12 cellular contexts compared by ENCODE assay signal in the genomic region with DNA sequence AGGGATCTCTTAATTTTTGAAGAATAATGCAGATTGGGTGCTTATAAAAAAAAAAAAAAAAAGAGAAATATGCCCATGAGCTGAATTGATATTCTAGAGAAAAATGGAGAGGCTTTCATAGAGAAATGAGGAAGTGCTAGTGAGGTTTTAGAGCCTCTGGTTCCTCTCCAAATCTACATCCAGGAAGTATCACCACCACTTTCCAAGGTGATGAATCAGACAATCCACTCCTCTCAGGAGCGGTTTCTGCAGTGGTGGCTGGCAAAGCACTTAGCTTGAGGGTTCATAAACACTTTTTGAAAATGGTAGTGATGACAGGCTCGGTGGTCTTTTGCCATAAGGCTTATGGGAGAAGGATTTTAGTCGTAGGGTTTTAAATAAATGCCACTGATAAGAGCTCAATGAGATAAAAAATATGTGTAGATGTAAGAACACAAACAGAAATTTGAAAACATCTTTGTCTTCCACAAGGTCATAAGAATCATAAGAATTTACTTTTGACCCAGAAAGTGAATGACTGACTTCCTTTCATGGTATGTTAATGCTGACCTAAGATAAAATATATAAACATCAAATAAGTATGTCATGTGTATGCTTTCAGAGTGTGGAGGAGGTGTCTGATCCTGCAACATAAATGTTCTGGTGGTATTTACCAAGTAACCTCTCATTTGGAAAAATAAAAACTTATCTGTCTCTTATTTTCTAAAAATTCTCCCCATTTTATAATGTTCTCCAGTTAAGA. TPM values are rescaled to one million over a fixed set of nuclear protein-coding genes. Genes with fewer than 3 reads are reported as not detected.
DNase-seq lines count a peak whose midpoint lies in the region; ATAC-seq and TF ChIP-seq lines count a peak whose summit lies in the region.
"Had no signal": no experiment of that assay in that cellular context is flagged by ENCODE, and none has a peak within 500 bp of the region (broad histone marks: within the 10 kb centered on the region; RNA-seq: fewer than 3 reads in every experiment).

No MANE protein-coding gene starts in this region.

- POLR2A ChIA-PET in activated CD4-positive, alpha-beta T cell treated with anti-CD3 and anti-CD28 coated beads, Interleukin-2, amount 10 ng/mL, durations not matched to agents 7 days and 5 days (lab: Charles Lee): no interaction called here

- peak; percentile 54 for DNase-seq in HPDE6-E6E7 (ENCODE audit: extremely low spot score)
- peak; percentile 33 for DNase-seq in SIG-M5 (lab: John Stamatoyannopoulos, UW)
- peak; percentile 36 for DNase-seq in fibroblast of pulmonary artery (ENCODE audit: low read depth)
- no peak for DNase-seq in DMS114 treated with DMSO at 0.1 percent for 48 hours (lab: John Stamatoyannopoulos, UW; ENCODE audit: unreplicated experiment)
- DNase-seq in activated CD4-positive, alpha-beta T cell treated with anti-CD3 and anti-CD28 coated beads, Interleukin-2, amount 10 ng/mL, durations not matched to agents 7 days and 5 days: no peak
- no peak for DNase-seq in NCI-H1930 (lab: John Stamatoyannopoulos, UW)
- DNase-seq: activated CD8-positive, alpha-beta T cell treated with anti-CD3 and anti-CD28 coated beads for 36 hours; CD4-positive, CD25-positive, alpha-beta regulatory T cell; endodermal cell had no signal

- ATAC-seq in GM18858 (IDR thresholded peaks at IDR 0.05; ENCODE audit: unreplicated experiment): no peak
- ATAC-seq: activated CD8-positive, alpha-beta T cell treated with anti-CD3 and anti-CD28 coated beads for 36 hours had no signal

- CTCF ChIA-PET in activated CD4-positive, alpha-beta T cell treated with anti-CD3 and anti-CD28 coated beads, Interleukin-2, amount 10 ng/mL, durations not matched to agents 7 days and 5 days (lab: Charles Lee): interaction anchor here (0.6 kb wide), 1 partner anchor 18 kb away, joined by 4 read pairs; no protein-coding TSS in a partner anchor

- TF ChIP-seq CTCF in fibroblast of pulmonary artery (IDR thresholded peaks at IDR 0.05; ENCODE audit: low read length, missing control alignments): no peak

- no peak overlapping the region for H3K27ac Mint-ChIP-seq in activated CD4-positive, alpha-beta T cell treated with anti-CD3 and anti-CD28 coated beads, Interleukin-2, amount 10 ng/mL, durations not matched to agents 7 days and 5 days
- H3K27ac Mint-ChIP-seq: activated CD8-positive, alpha-beta T cell treated with anti-CD3 and anti-CD28 coated beads for 36 hours; activated naive CD8-positive, alpha-beta T cell; CD4-positive, CD25-positive, alpha-beta regulatory T cell; endodermal cell had no signal

- peak overlapping the region in 19 of 21 experiments; percentile 9 to 74 (median 61) for H3K27ac ChIP-seq in skin epidermis

- no peaks in the 10 kb centered on the region for H3K4me1 Mint-ChIP-seq in activated CD4-positive, alpha-beta T cell treated with anti-CD3 and anti-CD28 coated beads, Interleukin-2, amount 10 ng/mL, durations not matched to agents 7 days and 5 days
- H3K4me1 Mint-ChIP-seq: CD4-positive, CD25-positive, alpha-beta regulatory T cell had no signal

- no peaks in the 10 kb centered on the region for H3K27me3 Mint-ChIP-seq in activated CD4-positive, alpha-beta T cell treated with anti-CD3 and anti-CD28 coated beads, Interleukin-2, amount 10 ng/mL, durations not matched to agents 7 days and 5 days
- H3K27me3 Mint-ChIP-seq: activated CD8-positive, alpha-beta T cell treated with anti-CD3 and anti-CD28 coated beads for 36 hours; activated naive CD8-positive, alpha-beta T cell; CD4-positive, CD25-positive, alpha-beta regulatory T cell had no signal

- H3K9me3 Mint-ChIP-seq in activated CD4-positive, alpha-beta T cell treated with anti-CD3 and anti-CD28 coated beads, Interleukin-2, amount 10 ng/mL, durations not matched to agents 7 days and 5 days: no peaks in the 10 kb centered on the region
- H3K9me3 Mint-ChIP-seq: activated CD8-positive, alpha-beta T cell treated with anti-CD3 and anti-CD28 coated beads for 36 hours; endodermal cell had no signal

- H3K4me3 ChIP-seq in fibroblast of pulmonary artery (replicated peaks; ENCODE audit: low read depth, low read length) (no peak overlapping the region), skin epidermis (no peak overlapping the region)

- no peak overlapping the region for H3K4me3 Mint-ChIP-seq in activated CD4-positive, alpha-beta T cell treated with anti-CD3 and anti-CD28 coated beads, Interleukin-2, amount 10 ng/mL, durations not matched to agents 7 days and 5 days
- H3K4me3 Mint-ChIP-seq: activated CD8-positive, alpha-beta T cell treated with anti-CD3 and anti-CD28 coated beads for 36 hours; activated naive CD8-positive, alpha-beta T cell; CD4-positive, CD25-positive, alpha-beta regulatory T cell; endodermal cell had no signal

- H3K36me3 Mint-ChIP-seq in activated CD4-positive, alpha-beta T cell treated with anti-CD3 and anti-CD28 coated beads, Interleukin-2, amount 10 ng/mL, durations not matched to agents 7 days and 5 days (ENCODE audit: low read depth): no peaks in the 10 kb centered on the region
- H3K36me3 Mint-ChIP-seq: activated naive CD8-positive, alpha-beta T cell; CD4-positive, CD25-positive, alpha-beta regulatory T cell had no signal

RNA-seq across cellular contexts. Expression of a gene that starts 42.1 kb away (rescaled TPM):
- not detected for total RNA-seq in activated CD4-positive, alpha-beta T cell treated with anti-CD3 and anti-CD28 coated beads, Interleukin-2, amount 10 ng/mL, durations not matched to agents 7 days and 5 days
- total RNA-seq: activated CD8-positive, alpha-beta T cell treated with anti-CD3 and anti-CD28 coated beads for 36 hours; CD4-positive, CD25-positive, alpha-beta regulatory T cell; endodermal cell had no signal

Comparison
In these comparisons a context has a peak if more than half of its experiments do, and no peak if none do; other contexts are left out.
1. DNase-seq: peak in HPDE6-E6E7 (single experiment), SIG-M5 (single experiment) and fibroblast of pulmonary artery (single experiment); none in DMS114 treated with DMSO at 0.1 percent for 48 hours (single experiment), activated CD4-positive, alpha-beta T cell treated with anti-CD3 and anti-CD28 coated beads, Interleukin-2, amount 10 ng/mL, durations not matched to agents 7 days and 5 days (single experiment) and NCI-H1930 (0 of 2).